24 cellular contexts compared by ENCODE assay signal in genomic region chr19:2371656-2372055, GRCh38. TPM values are rescaled to one million over a fixed set of nuclear protein-coding genes. Genes with fewer than 3 reads are reported as not detected.
DNase-seq lines count a peak whose midpoint lies in the region; ATAC-seq and TF ChIP-seq lines count a peak whose summit lies in the region.
"Had no signal": no experiment of that assay in that cellular context is flagged by ENCODE, and none has a peak within 500 bp of the region (broad histone marks: within the 10 kb centered on the region; RNA-seq: fewer than 3 reads in every experiment).

No MANE protein-coding gene starts in this region.

- no peak overlapping the region for H3K27ac Mint-ChIP-seq in CD14-positive monocyte
- peak overlapping the region; percentile 54; the same call in 1 of the 2 replicates for H3K27ac Mint-ChIP-seq in HFFc6
- no peak overlapping the region for H3K27ac Mint-ChIP-seq in activated naive CD4-positive, alpha-beta T cell treated with anti-CD3 and anti-CD28 coated beads, Interleukin-2, amount 10 ng/mL, durations not matched to agents 7 days and 5 days
- no peak overlapping the region for H3K27ac Mint-ChIP-seq in WTC11

- no peaks in the 10 kb centered on the region for H3K36me3 Mint-ChIP-seq in CD14-positive monocyte
- no peaks in the 10 kb centered on the region for H3K36me3 Mint-ChIP-seq in HFFc6 (ENCODE audit: low read depth)
- peaks cover 6% of the 10 kb centered on the region for H3K36me3 Mint-ChIP-seq in activated naive CD4-positive, alpha-beta T cell treated with anti-CD3 and anti-CD28 coated beads, Interleukin-2, amount 10 ng/mL, durations not matched to agents 7 days and 5 days
- H3K36me3 Mint-ChIP-seq in WTC11 = no peaks in the 10 kb centered on the region

- H3K4me3 Mint-ChIP-seq in CD14-positive monocyte = peak overlapping the region in 1 of 2 donors; percentile 24
- peak overlapping the region; percentile 37; the same call in 1 of the 2 replicates for H3K4me3 Mint-ChIP-seq in HFFc6
- H3K4me3 Mint-ChIP-seq in activated naive CD4-positive, alpha-beta T cell treated with anti-CD3 and anti-CD28 coated beads, Interleukin-2, amount 10 ng/mL, durations not matched to agents 7 days and 5 days = no peak overlapping the region
- no peak overlapping the region for H3K4me3 Mint-ChIP-seq in WTC11
- H3K4me3 Mint-ChIP-seq: central memory CD8-positive, alpha-beta T cell had no signal

- intact Hi-C loops in CD14-positive monocyte (cut with micrococcal nuclease) = no loop called here

- CTCF ChIA-PET in activated naive CD4-positive, alpha-beta T cell treated with anti-CD3 and anti-CD28 coated beads, Interleukin-2, amount 10 ng/mL, durations not matched to agents 7 days and 5 days (lab: Charles Lee) = no interaction called here
- CTCF ChIA-PET in WTC11 (lab: Charles Lee) = interaction anchor here (1.4 kb wide), 1 partner anchor 21 kb away, joined by 3 read pairs; no protein-coding TSS in a partner anchor

- DNase-seq in CD14-positive monocyte (ENCODE audit: low spot score) (peak; percentile 71), HFFc6 (peak; percentile 75), iris pigment epithelial cell (ENCODE audit: low read depth) (peak; percentile 17), ureter (ENCODE audit: low spot score) (no peak), WTC11 (ENCODE audit: low spot score) (no peak)
- DNase-seq in activated naive CD4-positive, alpha-beta T cell treated with anti-CD3 and anti-CD28 coated beads, Interleukin-2, amount 10 ng/mL, durations not matched to agents 7 days and 5 days = no peak
- DNase-seq: activated CD4-positive, alpha-beta T cell treated with anti-CD3 and anti-CD28 coated beads, Interleukin-2, amount 50 U/mL, for 1 hour; activated CD8-positive, alpha-beta memory T cell treated with anti-CD3 and anti-CD28 coated beads, Interleukin-2, amount 50 U/mL, for 48 hours; activated gamma-delta T cell treated with Interleukin-2 at 50 U/mL for 16 hours; amygdala; DND-41; left ventricle myocardium superior; NCI-H1092 treated with DMSO at 0.1 percent for 48 hours; NCI-H2081 treated with DMSO at 0.1 percent for 48 hours; NCI-H510A treated with DMSO at 0.1 percent for 48 hours; stimulated activated CD4-positive, alpha-beta T cell treated with anti-CD3 and anti-CD28 coated beads, Interleukin-12 subunit alpha, Interleukin-12 subunit beta, amount 100 ng/mL, for 4 hours; testis had no signal

- POLR2A ChIA-PET in WTC11 (lab: Charles Lee) = interaction anchor here (1.2 kb wide), 1 partner anchor 72 kb away, joined by 4 read pairs; no protein-coding TSS in a partner anchor

- H3K4me1 Mint-ChIP-seq in CD14-positive monocyte (no peaks in the 10 kb centered on the region), HFFc6 (ENCODE audit: low read depth) (peaks cover 27% of the 10 kb centered on the region), WTC11 (no peaks in the 10 kb centered on the region)
- H3K4me1 Mint-ChIP-seq in activated naive CD4-positive, alpha-beta T cell treated with anti-CD3 and anti-CD28 coated beads, Interleukin-2, amount 10 ng/mL, durations not matched to agents 7 days and 5 days = peaks cover 8% of the 10 kb centered on the region
- H3K4me1 Mint-ChIP-seq: central memory CD8-positive, alpha-beta T cell had no signal

- TF ChIP-seq CTCF in CD14-positive monocyte (IDR thresholded peaks at IDR 0.05) (no peak), HFFc6 (IDR thresholded peaks at IDR 0.05) (no peak), WTC11 (IDR thresholded peaks at IDR 0.05) (no peak)

- peaks cover 16 to 35% (median 26%) of the 10 kb centered on the region in 3 donors for H3K27me3 Mint-ChIP-seq in CD14-positive monocyte (ENCODE audit: low read depth in 3 of 3)
- H3K27me3 Mint-ChIP-seq in HFFc6 (ENCODE audit: insufficient read depth) = peaks cover 5% of the 10 kb centered on the region; the same call in 1 of the 2 replicates
- peaks cover 23% of the 10 kb centered on the region for H3K27me3 Mint-ChIP-seq in activated naive CD4-positive, alpha-beta T cell treated with anti-CD3 and anti-CD28 coated beads, Interleukin-2, amount 10 ng/mL, durations not matched to agents 7 days and 5 days
- peaks cover 3% of the 10 kb centered on the region; the same call in 1 of the 2 replicates for H3K27me3 Mint-ChIP-seq in WTC11 (ENCODE audit: low read depth)

- H3K9me3 Mint-ChIP-seq in CD14-positive monocyte (peaks cover 3 to 19% (median 12%) of the 10 kb centered on the region in 7 donors), HFFc6 (peaks cover 8% of the 10 kb centered on the region; the same call in 1 of the 2 replicates), WTC11 (peaks cover 12% of the 10 kb centered on the region)
- H3K9me3 Mint-ChIP-seq in activated naive CD4-positive, alpha-beta T cell treated with anti-CD3 and anti-CD28 coated beads, Interleukin-2, amount 10 ng/mL, durations not matched to agents 7 days and 5 days = peaks cover 17% of the 10 kb centered on the region
- H3K9me3 Mint-ChIP-seq: central memory CD8-positive, alpha-beta T cell had no signal

- ATAC-seq in SK-N-SH treated with all-trans-retinoic acid at 6 μM for 48 hours = peak; percentile 66
- ATAC-seq in HG03378 (IDR thresholded peaks at IDR 0.05; ENCODE audit: unreplicated experiment) = no peak
- ATAC-seq in WTC11 = no peak
- ATAC-seq: esophagus mucosa, HepG2 had no signal

TF ChIP-seq in SK-N-SH treated with all-trans-retinoic acid at 6 μM for 48 hours, 23 proteins besides CTCF, POLR2A, EP300 and RAD21 (continues in another document):
- TF ChIP-seq, protein P1, sequence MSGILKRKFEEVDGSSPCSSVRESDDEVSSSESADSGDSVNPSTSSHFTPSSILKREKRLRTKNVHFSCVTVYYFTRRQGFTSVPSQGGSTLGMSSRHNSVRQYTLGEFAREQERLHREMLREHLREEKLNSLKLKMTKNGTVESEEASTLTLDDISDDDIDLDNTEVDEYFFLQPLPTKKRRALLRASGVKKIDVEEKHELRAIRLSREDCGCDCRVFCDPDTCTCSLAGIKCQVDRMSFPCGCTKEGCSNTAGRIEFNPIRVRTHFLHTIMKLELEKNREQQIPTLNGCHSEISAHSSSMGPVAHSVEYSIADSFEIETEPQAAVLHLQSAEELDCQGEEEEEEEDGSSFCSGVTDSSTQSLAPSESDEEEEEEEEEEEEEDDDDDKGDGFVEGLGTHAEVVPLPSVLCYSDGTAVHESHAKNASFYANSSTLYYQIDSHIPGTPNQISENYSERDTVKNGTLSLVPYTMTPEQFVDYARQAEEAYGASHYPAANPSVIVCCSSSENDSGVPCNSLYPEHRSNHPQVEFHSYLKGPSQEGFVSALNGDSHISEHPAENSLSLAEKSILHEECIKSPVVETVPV (CRISPR knock-in tag; IDR thresholded peaks at IDR 0.05) = no peak
- no peak for TF ChIP-seq ZNF70 (CRISPR knock-in tag; IDR thresholded peaks at IDR 0.05)

TF ChIP-seq in WTC11, 78 proteins besides CTCF, POLR2A, EP300 and RAD21 (continues in another document):
- TF ChIP-seq USF1 (CRISPR knock-in tag; IDR thresholded peaks at IDR 0.05) (no peak), HMGA2 (CRISPR knock-in tag; IDR thresholded peaks at IDR 0.05) (no peak), TP53 (CRISPR knock-in tag; IDR thresholded peaks at IDR 0.05) (no peak), AR (CRISPR knock-in tag; IDR thresholded peaks at IDR 0.05) (no peak), ZNF671 (CRISPR knock-in tag; IDR thresholded peaks at IDR 0.05) (no peak), ESRRA (CRISPR knock-in tag; IDR thresholded peaks at IDR 0.05; ENCODE audit: borderline replicate concordance) (no peak)

RNA-seq across cellular contexts. Expression of gene TMPRSS9, which starts 11.6 kb away (rescaled TPM):
- polyA plus RNA-seq in CD14-positive monocyte = under 1 TPM in 1 of 2 donors, not detected in 1; 0.30 TPM
- total RNA-seq in HFFc6 (2021; fragmentation: NEBNext Ultra II Directional; extraction: Animal tissue kit (Norgen Biotek cat#: 25700)) = not detected
- total RNA-seq in ureter (not detected), WTC11 (2021) (0.37 to 0.57 TPM (median 0.55 TPM) in 3 replicates)
- total RNA-seq: esophagus mucosa, left ventricle myocardium superior, mucosa of gallbladder had no signal
- polyA plus RNA-seq: AG04450 had no signal

RNA-seq across cellular contexts. Expression of gene SPPL2B, which starts 43.2 kb away (rescaled TPM):
- polyA plus RNA-seq in CD14-positive monocyte = 1 to 10 TPM; 5.7 to 8.7 TPM
- total RNA-seq in HFFc6 (2021; fragmentation: NEBNext Ultra II Directional; extraction: Animal tissue kit (Norgen Biotek cat#: 25700)) = 10 to 100 TPM; 32.9 to 41.8 (median 33.9) TPM
- total RNA-seq in ureter = 70.3 TPM
- 94.6 to 117 TPM (median 95.8 TPM) in 3 replicates for total RNA-seq in WTC11 (2021)

RNA-seq across cellular contexts. Expression of gene LSM7, which starts 43.3 kb away (rescaled TPM):
- 100 to 1,000 TPM in 1 of 2 donors, 10 to 100 TPM in 1; 98.6 to 132 TPM for polyA plus RNA-seq in CD14-positive monocyte
- 100 to 1,000 TPM in 5 of 6 experiments, 10 to 100 TPM in 1; 92.1 to 137 (median 118) TPM for total RNA-seq in HFFc6 (2021; fragmentation: NEBNext Ultra II Directional; extraction: Animal tissue kit (Norgen Biotek cat#: 25700))
- total RNA-seq in ureter (85.0 TPM), WTC11 (2021) (245 to 250 TPM (median 248 TPM) in 3 replicates)

RNA-seq across cellular contexts. Expression of gene TIMM13, which starts 55.7 kb away (rescaled TPM):
- polyA plus RNA-seq in CD14-positive monocyte = 10 to 100 TPM; 72.4 to 89.3 TPM
- 100 to 1,000 TPM in 3 of 6 experiments, 10 to 100 TPM in 3; 87.2 to 124 (median 98.8) TPM for total RNA-seq in HFFc6 (2021; fragmentation: NEBNext Ultra II Directional; extraction: Animal tissue kit (Norgen Biotek cat#: 25700))
- total RNA-seq in ureter (87.0 TPM), WTC11 (2021) (296 to 342 TPM (median 309 TPM) in 3 replicates)

Comparison
In these comparisons a context has a peak if more than half of its experiments do, and no peak if none do; other contexts are left out.
1. DNase-seq: peak in CD14-positive monocyte (single experiment), HFFc6 (single experiment) and iris pigment epithelial cell (single experiment); none in ureter (single experiment), activated naive CD4-positive, alpha-beta T cell treated with anti-CD3 and anti-CD28 coated beads, Interleukin-2, amount 10 ng/mL, durations not matched to agents 7 days and 5 days (single experiment) and WTC11 (single experiment).